Comparison of ENCODE assay signal across 8 cellular contexts in the genomic region with DNA sequence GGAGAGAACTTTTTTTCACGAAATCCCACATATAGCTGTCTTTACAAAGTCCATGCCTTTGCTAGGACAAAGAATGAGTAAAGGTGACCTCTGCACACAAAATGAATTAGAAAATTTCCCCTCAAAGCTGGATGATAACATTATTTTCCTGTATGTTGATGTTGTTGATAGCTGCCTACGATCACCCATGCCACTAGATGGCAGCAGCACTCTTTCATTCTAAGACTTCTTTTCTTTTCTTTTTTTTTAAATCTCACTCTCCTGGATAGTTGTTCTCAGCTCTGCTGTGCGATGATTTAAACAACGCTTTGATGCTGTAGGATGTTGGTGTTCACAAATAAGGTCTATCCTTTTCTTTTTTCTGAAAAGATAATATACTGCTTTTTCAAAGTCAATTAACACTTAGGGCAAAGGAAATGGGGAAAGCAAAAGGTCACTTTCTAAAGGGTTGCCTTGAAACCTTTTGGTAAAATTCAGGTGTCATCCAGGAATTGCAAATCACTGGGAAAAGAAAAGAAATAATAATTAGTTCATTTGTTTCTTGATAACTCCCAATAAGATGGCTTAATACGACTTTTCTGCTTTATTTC.
DNase-seq lines count a peak whose midpoint lies in the region; ATAC-seq and TF ChIP-seq lines count a peak whose summit lies in the region.

No MANE protein-coding gene starts in this region.

- no peaks in the 10 kb centered on the region for H3K4me1 ChIP-seq in A673 (ENCODE audit: insufficient read depth, low read length, poor library complexity, severe bottlenecking)

- BruUV-seq in A673 (replicated peaks; lab: Mats Ljungman, UMichigan), result no TSS peak

- peak; percentile 90 for ATAC-seq in HG02798 (IDR thresholded peaks at IDR 0.05; ENCODE audit: poor library complexity, unreplicated experiment)

- H3K4me3 ChIP-seq in A673 (ENCODE audit: low read depth, low read length, poor library complexity, severe bottlenecking), result no peak overlapping the region
- no peak overlapping the region for H3K4me3 ChIP-seq in GM12875 (ENCODE audit: low read depth, low read length)
- H3K4me3 ChIP-seq in cardiac fibroblast (replicated peaks in 1 of 2; ENCODE audit: low read depth in 2 of 2, low read length in 2 of 2), result no peak overlapping the region
- no peak overlapping the region for H3K4me3 ChIP-seq in kidney epithelial cell (ENCODE audit: low read depth, low read length)

- CTCF ChIA-PET in A673 (lab: Charles Lee), result interaction anchor here (1.6 kb wide), 1 partner anchor 279 kb away, joined by 8 read pairs; no protein-coding TSS in a partner anchor

- peak; percentile 76 for DNase-seq in A673 (ENCODE audit: low spot score)
- DNase-seq in NCI-H1417 (lab: John Stamatoyannopoulos, UW), result peak; percentile 40 to 92 (median 66)
- DNase-seq in T follicular helper cell (ENCODE audit: low read depth), result peak; percentile 15
- DNase-seq in cardiac fibroblast (ENCODE audit: low read depth in 2 of 2), result peak; percentile 83
- no peak for DNase-seq in kidney epithelial cell (ENCODE audit: low read depth)
- DNase-seq in stimulated activated CD4-positive, alpha-beta T cell treated with anti-CD3 and anti-CD28 coated beads, Interleukin-4, amount 100 ng/mL, for 48 hours (ENCODE audit: low read depth in 2 of 2), result peak; percentile 24 to 33

- no peaks in the 10 kb centered on the region for H3K9me3 ChIP-seq in A673 (ENCODE audit: low read depth, low read length, poor library complexity, severe bottlenecking)

- H3K27ac ChIP-seq in A673 (ENCODE audit: low read depth, low read length, poor library complexity, severe bottlenecking), result no peak overlapping the region

- intact Hi-C loops in A673 (cut with micrococcal nuclease; ENCODE audit: unreplicated experiment), result loop anchor here (1.0 to 10.0 kb wide), 5 partner anchors 165 to 1726 kb away; no protein-coding TSS in a partner anchor

- POLR2A ChIA-PET in A673 (lab: Charles Lee; ENCODE audit: low non-redundant PET), result interaction anchor here (0.6 kb wide), 1 partner anchor 277 kb away, joined by 4 read pairs; no protein-coding TSS in a partner anchor

- H3K27me3 ChIP-seq in A673 (replicated peaks; ENCODE audit: insufficient read depth, low read depth, low read length, poor library complexity) (no peaks in the 10 kb centered on the region), kidney epithelial cell (ENCODE audit: control insufficient read depth, insufficient read depth, low read length) (peaks cover 4% of the 10 kb centered on the region)

- peak; percentile 88 for TF ChIP-seq CTCF in A673 (conservative IDR thresholded peaks at IDR 0.05; ENCODE audit: low read depth, low read length)
- TF ChIP-seq CTCF in GM12875 (IDR thresholded peaks at IDR 0.05; ENCODE audit: borderline replicate concordance, insufficient read depth, low read depth, low read length), result peak; percentile 61
- peak; percentile 75 for TF ChIP-seq CTCF in cardiac fibroblast (IDR thresholded peaks at IDR 0.05; ENCODE audit: low read depth, low read length)
- peak; percentile 81 for TF ChIP-seq CTCF in kidney epithelial cell (IDR thresholded peaks at IDR 0.05; ENCODE audit: insufficient read depth, low read length, poor library complexity, severe bottlenecking)

- H3K36me3 ChIP-seq in A673 (ENCODE audit: insufficient read depth, low read length, poor library complexity, severe bottlenecking) (no peaks in the 10 kb centered on the region), kidney epithelial cell (ENCODE audit: control insufficient read depth, insufficient read depth, low read length) (peaks cover 2% of the 10 kb centered on the region)
